13 cellular contexts compared by ENCODE assay signal in the genomic region with DNA sequence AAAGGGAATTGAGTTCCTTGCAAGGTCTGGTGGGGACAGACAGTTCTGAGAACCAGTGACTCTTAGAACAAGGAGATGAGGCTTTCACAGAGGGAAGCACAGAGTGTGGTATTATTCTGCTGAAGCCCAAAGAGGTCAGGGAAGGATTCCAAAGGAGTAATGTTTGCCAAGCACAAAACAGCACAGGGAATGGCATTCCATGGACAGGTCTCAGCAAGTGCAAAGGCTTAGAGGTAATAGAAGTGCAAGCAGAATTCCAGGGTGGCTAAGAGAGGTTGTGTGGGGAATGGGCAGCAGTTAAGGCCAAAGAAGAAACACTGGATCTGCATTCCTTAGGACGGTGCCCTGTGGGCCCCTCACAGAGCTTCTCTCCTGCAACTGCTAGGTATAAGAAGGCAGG. TPM values are rescaled to one million over a fixed set of nuclear protein-coding genes. Genes with fewer than 3 reads are reported as not detected.
"Had no signal": no experiment of that assay in that cellular context is flagged by ENCODE, and none has a peak within 500 bp of the region (broad histone marks: within the 10 kb centered on the region; RNA-seq: fewer than 3 reads in every experiment).

No MANE protein-coding gene starts in this region.

RNA-seq across cellular contexts. Expression of gene FOLR3, which starts 6.6 kb away (rescaled TPM):
- total RNA-seq: activated T-helper 1 cell treated with anti-CD3 and anti-CD28 coated beads, Interleukin-12 subunit alpha, Interleukin-12 subunit beta, Interleukin-2, Interleukin-4 antibody, amounts not matched to agents 30 ng/mL and 10 ng/mL and 1 ng/mL, durations not matched to agents 14 hours and 24 hours and 36 hours; cardiac septum; frontal cortex; left colon; T-cell; vagina had no signal

RNA-seq across cellular contexts. Expression of gene TOMT, which starts 36.4 kb away (rescaled TPM):
- total RNA-seq: activated T-helper 1 cell treated with anti-CD3 and anti-CD28 coated beads, Interleukin-12 subunit alpha, Interleukin-12 subunit beta, Interleukin-2, Interleukin-4 antibody, amounts not matched to agents 30 ng/mL and 10 ng/mL and 1 ng/mL, durations not matched to agents 14 hours and 24 hours and 36 hours; aorta; cardiac septum; esophagus muscularis mucosa; frontal cortex; left colon; lung; mononuclear cell; pancreas; skeletal muscle tissue; tibial nerve; vagina had no signal

RNA-seq across cellular contexts. Expression of gene FOLR1, which starts 49.9 kb away (rescaled TPM):
- total RNA-seq: activated T-helper 1 cell treated with anti-CD3 and anti-CD28 coated beads, Interleukin-12 subunit alpha, Interleukin-12 subunit beta, Interleukin-2, Interleukin-4 antibody, amounts not matched to agents 30 ng/mL and 10 ng/mL and 1 ng/mL, durations not matched to agents 14 hours and 24 hours and 36 hours; aorta; frontal cortex; left colon; mononuclear cell; vagina had no signal
